In genomic region chr1:23593556-23594148, GRCh38 we compare ENCODE assay signal across 9 cellular contexts. TPM values are rescaled to one million over a fixed set of nuclear protein-coding genes. Genes with fewer than 3 reads are reported as not detected.
DNase-seq lines count a peak whose midpoint lies in the region; ATAC-seq and TF ChIP-seq lines count a peak whose summit lies in the region.
"Had no signal": no experiment of that assay in that cellular context is flagged by ENCODE, and none has a peak within 500 bp of the region (broad histone marks: within the 10 kb centered on the region; RNA-seq: fewer than 3 reads in every experiment).

No MANE protein-coding gene starts in this region.

- POLR2A ChIA-PET in Caco-2 (lab: Charles Lee), result interaction anchor here (0.5 kb wide), 1 partner anchor 29 kb away, joined by 3 read pairs; no protein-coding TSS in a partner anchor

- CTCF ChIA-PET in Caco-2 (lab: Charles Lee), result interaction anchor here (0.7 kb wide), 1 partner anchor 34 kb away, joined by 3 read pairs; no protein-coding TSS in a partner anchor

- H3K4me3 ChIP-seq in Caco-2 (ENCODE audit: low read depth, low read length) (no peak overlapping the region), HUES48 (ENCODE audit: low read depth, low read length) (no peak overlapping the region)
- H3K4me3 ChIP-seq: SJSA1 had no signal

- no peaks in the 10 kb centered on the region for H3K27me3 Mint-ChIP-seq in Caco-2 (ENCODE audit: insufficient read depth, unreplicated experiment)
- H3K27me3 Mint-ChIP-seq in mesothelial cell of epicardium (ENCODE audit: low read depth), result no peaks in the 10 kb centered on the region

- H3K9me3 ChIP-seq in Caco-2 (no peaks in the 10 kb centered on the region), HUES48 (ENCODE audit: control insufficient read depth, insufficient read depth, low read length) (no peaks in the 10 kb centered on the region)
- H3K9me3 ChIP-seq: SJSA1 had no signal

- H3K27ac Mint-ChIP-seq in Caco-2 (ENCODE audit: unreplicated experiment) (no peak overlapping the region), mesothelial cell of epicardium (peak overlapping the region; percentile 84)

- H3K36me3 ChIP-seq in Caco-2 (ENCODE audit: control insufficient read depth, insufficient read depth, low read length) (no peaks in the 10 kb centered on the region), HUES48 (ENCODE audit: control insufficient read depth, insufficient read depth, low read length) (no peaks in the 10 kb centered on the region)
- H3K36me3 ChIP-seq: SJSA1 had no signal

- H3K9me3 Mint-ChIP-seq in Caco-2 (ENCODE audit: unreplicated experiment) (no peaks in the 10 kb centered on the region), mesothelial cell of epicardium (no peaks in the 10 kb centered on the region)

- peaks cover 12% of the 10 kb centered on the region; the same call in 1 of the 2 replicates for H3K4me1 ChIP-seq in Caco-2
- peaks cover 24% of the 10 kb centered on the region for H3K4me1 ChIP-seq in HUES48 (ENCODE audit: control insufficient read depth, insufficient read depth, low read length)

- no TSS peak for BruUV-seq in Caco-2 (replicated peaks; lab: Mats Ljungman, UMichigan)

- H3K4me1 Mint-ChIP-seq in Caco-2 (ENCODE audit: low read depth, unreplicated experiment) (peaks cover 10% of the 10 kb centered on the region), mesothelial cell of epicardium (peaks cover 69% of the 10 kb centered on the region)

- intact Hi-C loops in Caco-2 (cut with micrococcal nuclease; ENCODE audit: unreplicated experiment), result loop anchor here (2.0 to 5.0 kb wide), 2 partner anchors 17 to 36 kb away; partner anchors contain the start of gene ID3

- ATAC-seq in HG02610 (IDR thresholded peaks at IDR 0.05; ENCODE audit: unreplicated experiment), result no peak

- no peak overlapping the region for H3K9ac ChIP-seq in HUES48 (ENCODE audit: low read depth, low read length)

- DNase-seq in Caco-2 (peak; percentile 53 to 64), SHP77 treated with DMSO at 0.1 percent for 48 hours (lab: John Stamatoyannopoulos, UW) (peak; percentile 42), mesothelial cell of epicardium (ENCODE audit: low spot score in 2 of 2, unreplicated experiment in 2 of 2) (no peak), GM19238 (ENCODE audit: insufficient read length, low spot score) (no peak), hypothalamus (lab: John Stamatoyannopoulos, UW) (no peak), foreskin melanocyte (no peak)

- TF ChIP-seq CTCF in Caco-2 (IDR thresholded peaks at IDR 0.05; ENCODE audit: insufficient read depth in 1 of 2, low read depth in 1 of 2, low read length in 1 of 2, severe bottlenecking in 1 of 2, unreplicated experiment in 1 of 2), result no peak
- TF ChIP-seq CTCF in mesothelial cell of epicardium (IDR thresholded peaks at IDR 0.05; ENCODE audit: unreplicated experiment), result no peak

- H3K4me3 Mint-ChIP-seq in Caco-2 (ENCODE audit: unreplicated experiment) (no peak overlapping the region), mesothelial cell of epicardium (no peak overlapping the region)

- peak overlapping the region; percentile 10 for H3K27ac ChIP-seq in HUES48 (ENCODE audit: low read depth, low read length)
- H3K27ac ChIP-seq: SJSA1 had no signal

- no peaks in the 10 kb centered on the region for H3K27me3 ChIP-seq in Caco-2 (replicated peaks; ENCODE audit: control insufficient read depth, insufficient read depth, low read length)
- H3K27me3 ChIP-seq in HUES48 (ENCODE audit: control insufficient read depth, insufficient read depth, low read length), result no peaks in the 10 kb centered on the region
- H3K27me3 ChIP-seq: SJSA1 had no signal

- H3K36me3 Mint-ChIP-seq in Caco-2 (ENCODE audit: insufficient read depth, unreplicated experiment) (no peaks in the 10 kb centered on the region), mesothelial cell of epicardium (no peaks in the 10 kb centered on the region)

RNA-seq across cellular contexts. Expression of gene ID3, which starts 34.4 kb away (rescaled TPM):
- 13.7 and 18.0 TPM in 2 replicates for total RNA-seq in Caco-2 (2022)
- 456 to 487 TPM (median 468 TPM) in 3 replicates for total RNA-seq in mesothelial cell of epicardium

Comparison
In these comparisons a context has a peak if more than half of its experiments do, and no peak if none do; other contexts are left out.
1. DNase-seq: peak in Caco-2 (2 of 2) and SHP77 treated with DMSO at 0.1 percent for 48 hours (single experiment); none in mesothelial cell of epicardium (0 of 2), GM19238 (single experiment), hypothalamus (0 of 51) and foreskin melanocyte (single experiment).
2. RNA of gene ID3, which starts 34.4 kb away (total RNA-seq): 456 to 487 TPM in mesothelial cell of epicardium; 13.7 to 18.0 TPM in Caco-2; every median in the first group is over 10 times any median in the second.